In genomic region chr11:66688561-66689534, GRCh38 we compare ENCODE assay signal across 15 cellular contexts.
"Had no signal": no experiment of that assay in that cellular context is flagged by ENCODE, and none has a peak within 500 bp of the region (broad histone marks: within the 10 kb centered on the region; RNA-seq: fewer than 3 reads in every experiment).

No MANE protein-coding gene starts in this region.

- H3K27ac ChIP-seq: psoas muscle had no signal

- H3K27ac Mint-ChIP-seq: activated CD4-positive, alpha-beta T cell treated with anti-CD3 and anti-CD28 coated beads for 36 hours; activated T-helper 17 cell treated with anti-CD3 and anti-CD28 coated beads, Interleukin-2, amount 50 U/mL, for 72 hours; dendritic cell treated with granulocyte-macrophage colony-stimulating factor and Interleukin-4, amounts not matched to agents 40 ng/mL and 50 ng/mL, for 4 days; naive thymus-derived CD4-positive, alpha-beta T cell; stimulated activated naive CD8-positive, alpha-beta T cell treated with anti-CD3 and anti-CD28 coated beads, Interleukin-15, Interleukin-2, amounts not matched to agents 100 ng/mL and 50 ng/mL, for 24 hours had no signal

- H3K36me3 Mint-ChIP-seq: naive thymus-derived CD4-positive, alpha-beta T cell had no signal

- H3K4me3 Mint-ChIP-seq: activated CD4-positive, alpha-beta T cell treated with anti-CD3 and anti-CD28 coated beads for 36 hours; activated T-helper 17 cell treated with anti-CD3 and anti-CD28 coated beads, Interleukin-2, amount 50 U/mL, for 72 hours; brain; dendritic cell treated with granulocyte-macrophage colony-stimulating factor and Interleukin-4, amounts not matched to agents 40 ng/mL and 50 ng/mL, for 4 days; naive thymus-derived CD4-positive, alpha-beta T cell; stimulated activated naive CD8-positive, alpha-beta T cell treated with anti-CD3 and anti-CD28 coated beads, Interleukin-15, Interleukin-2, amounts not matched to agents 100 ng/mL and 50 ng/mL, for 24 hours had no signal

- DNase-seq: activated CD4-positive, alpha-beta T cell treated with anti-CD3 and anti-CD28 coated beads for 36 hours; activated naive CD4-positive, alpha-beta T cell treated with anti-CD3 and anti-CD28 coated beads, Interleukin-2, amount 50 U/mL, for 16 hours; amniotic stem cell; erythroblast; left cardiac atrium; naive thymus-derived CD4-positive, alpha-beta T cell; psoas muscle; stimulated activated CD4-positive, alpha-beta T cell treated with anti-CD3 and anti-CD28 coated beads, Interleukin-4, amount 100 ng/mL, for 1 hour; stimulated activated CD8-positive, alpha-beta memory T cell treated with anti-CD3 and anti-CD28 coated beads, Interleukin-4, amount 100 ng/mL, for 48 hours had no signal

- H3K9me3 Mint-ChIP-seq: activated T-helper 17 cell treated with anti-CD3 and anti-CD28 coated beads, Interleukin-2, amount 50 U/mL, for 72 hours; brain; dendritic cell treated with granulocyte-macrophage colony-stimulating factor and Interleukin-4, amounts not matched to agents 40 ng/mL and 50 ng/mL, for 4 days; stimulated activated naive CD8-positive, alpha-beta T cell treated with anti-CD3 and anti-CD28 coated beads, Interleukin-15, Interleukin-2, amounts not matched to agents 100 ng/mL and 50 ng/mL, for 24 hours had no signal

- H3K27me3 Mint-ChIP-seq: activated CD4-positive, alpha-beta T cell treated with anti-CD3 and anti-CD28 coated beads for 36 hours; activated T-helper 17 cell treated with anti-CD3 and anti-CD28 coated beads, Interleukin-2, amount 50 U/mL, for 72 hours; brain; stimulated activated naive CD8-positive, alpha-beta T cell treated with anti-CD3 and anti-CD28 coated beads, Interleukin-15, Interleukin-2, amounts not matched to agents 100 ng/mL and 50 ng/mL, for 24 hours had no signal

- H3K4me1 ChIP-seq: psoas muscle had no signal

- H3K9me3 ChIP-seq: psoas muscle had no signal

- H3K4me1 Mint-ChIP-seq: activated CD4-positive, alpha-beta T cell treated with anti-CD3 and anti-CD28 coated beads for 36 hours; activated T-helper 17 cell treated with anti-CD3 and anti-CD28 coated beads, Interleukin-2, amount 50 U/mL, for 72 hours; brain; naive thymus-derived CD4-positive, alpha-beta T cell had no signal

- ATAC-seq: activated CD4-positive, alpha-beta T cell treated with anti-CD3 and anti-CD28 coated beads for 36 hours; activated T-helper 17 cell treated with anti-CD3 and anti-CD28 coated beads, Interleukin-2, amount 50 U/mL, for 72 hours; left cardiac atrium; naive thymus-derived CD4-positive, alpha-beta T cell; psoas muscle; sciatic nerve had no signal

- H3K4me3 ChIP-seq: lung, psoas muscle had no signal
